In the genomic region with DNA sequence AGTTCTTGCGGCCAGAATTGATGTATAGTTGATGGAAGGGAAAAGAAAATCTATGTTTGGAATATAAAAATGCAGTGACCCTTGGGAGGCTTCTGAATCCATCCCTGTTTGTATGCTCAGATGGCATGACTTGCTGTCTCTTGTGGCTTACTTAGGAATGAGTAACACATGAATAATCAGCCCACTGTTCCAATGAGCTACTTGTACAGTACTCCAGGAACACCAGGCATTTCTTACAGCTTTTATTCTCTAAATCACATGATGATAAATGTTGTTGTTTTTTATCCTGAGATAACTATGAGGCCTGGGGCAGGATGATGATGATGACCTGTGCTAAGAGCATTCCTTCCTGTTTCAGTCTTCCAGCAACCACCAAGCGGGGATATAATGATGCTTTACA, we compare ENCODE assay signal across 13 cellular contexts. TPM values are rescaled to one million over a fixed set of nuclear protein-coding genes. Genes with fewer than 3 reads are reported as not detected.
DNase-seq lines count a peak whose midpoint lies in the region; ATAC-seq and TF ChIP-seq lines count a peak whose summit lies in the region.
"Had no signal": no experiment of that assay in that cellular context is flagged by ENCODE, and none has a peak within 500 bp of the region (broad histone marks: within the 10 kb centered on the region; RNA-seq: fewer than 3 reads in every experiment).

No MANE protein-coding gene starts in this region.

- intact Hi-C loops in HCT116 (cut with micrococcal nuclease): no loop called here

- DNase-seq in ACHN (peak; percentile 70), HCT116 (ENCODE audit: low read depth, low spot score) (peak; percentile 18), adipocyte (ENCODE audit: low read depth) (peak; percentile 7), foreskin melanocyte (peak; percentile 93), KBM-7 (no peak)
- no peak for DNase-seq in activated CD8-positive, alpha-beta T cell treated with anti-CD3 and anti-CD28 coated beads, Interleukin-2, amount 10 ng/mL, durations not matched to agents 7 days and 5 days
- DNase-seq: dorsolateral prefrontal cortex had no signal

- H3K9ac ChIP-seq in HCT116 (ENCODE audit: low read length): no peak overlapping the region
- H3K9ac ChIP-seq in adipocyte (ENCODE audit: low read length): no peak overlapping the region
- H3K9ac ChIP-seq: BLaER1 had no signal

- H2AFZ ChIP-seq in HCT116 (ENCODE audit: low read depth, low read length, poor library complexity, severe bottlenecking): no peak overlapping the region

- CTCF ChIA-PET in HCT116 (lab: Charles Lee): no interaction called here
- CTCF ChIA-PET in activated CD8-positive, alpha-beta T cell treated with anti-CD3 and anti-CD28 coated beads, Interleukin-2, amount 10 ng/mL, durations not matched to agents 7 days and 5 days (lab: Charles Lee): no interaction called here

- no peak for TF ChIP-seq RAD21 in HCT116 (IDR thresholded peaks at IDR 0.05; ENCODE audit: low read depth)

- no peaks in the 10 kb centered on the region for H3K9me3 ChIP-seq in HCT116 (ENCODE audit: control insufficient read depth in 1 of 2, insufficient read depth in 1 of 2, low read depth in 1 of 2, low read length in 2 of 2)
- H3K9me3 ChIP-seq in adipocyte (ENCODE audit: control insufficient read depth, low read length): peaks cover 7% of the 10 kb centered on the region
- H3K9me3 ChIP-seq: BLaER1, vagina had no signal

- H4K20me1 ChIP-seq in HCT116 (ENCODE audit: insufficient read depth): no peaks in the 10 kb centered on the region
- H4K20me1 ChIP-seq: BLaER1 had no signal

- H3K27me3 Mint-ChIP-seq in activated CD8-positive, alpha-beta T cell treated with anti-CD3 and anti-CD28 coated beads, Interleukin-2, amount 10 ng/mL, durations not matched to agents 7 days and 5 days (ENCODE audit: low read depth): no peaks in the 10 kb centered on the region
- H3K27me3 Mint-ChIP-seq: activated naive CD8-positive, alpha-beta T cell had no signal

- no peak for TF ChIP-seq POLR2A in HCT116 (IDR thresholded peaks at IDR 0.05; ENCODE audit: borderline replicate concordance, extremely low read depth, insufficient read depth, insufficient read length)

- peaks cover 8% of the 10 kb centered on the region for H3K4me1 Mint-ChIP-seq in activated CD8-positive, alpha-beta T cell treated with anti-CD3 and anti-CD28 coated beads, Interleukin-2, amount 10 ng/mL, durations not matched to agents 7 days and 5 days (ENCODE audit: low read depth)

- POLR2A ChIA-PET in HCT116 (lab: Charles Lee): no interaction called here
- POLR2A ChIA-PET in activated CD8-positive, alpha-beta T cell treated with anti-CD3 and anti-CD28 coated beads, Interleukin-2, amount 10 ng/mL, durations not matched to agents 7 days and 5 days (lab: Charles Lee): no interaction called here

- H3K36me3 Mint-ChIP-seq in activated CD8-positive, alpha-beta T cell treated with anti-CD3 and anti-CD28 coated beads, Interleukin-2, amount 10 ng/mL, durations not matched to agents 7 days and 5 days (ENCODE audit: low read depth): peaks cover 3% of the 10 kb centered on the region
- H3K36me3 Mint-ChIP-seq: activated naive CD8-positive, alpha-beta T cell had no signal

- H3K4me3 Mint-ChIP-seq in activated CD8-positive, alpha-beta T cell treated with anti-CD3 and anti-CD28 coated beads, Interleukin-2, amount 10 ng/mL, durations not matched to agents 7 days and 5 days: no peak overlapping the region
- H3K4me3 Mint-ChIP-seq: activated naive CD8-positive, alpha-beta T cell had no signal

- H3K4me2 ChIP-seq in HCT116 (ENCODE audit: low read length): peak overlapping the region; percentile 2; the same call in 1 of the 2 replicates
- H3K4me2 ChIP-seq: BLaER1 had no signal

- no peaks in the 10 kb centered on the region for H3K9me3 Mint-ChIP-seq in activated CD8-positive, alpha-beta T cell treated with anti-CD3 and anti-CD28 coated beads, Interleukin-2, amount 10 ng/mL, durations not matched to agents 7 days and 5 days (ENCODE audit: insufficient read depth)

- H3K36me3 ChIP-seq in HCT116 (ENCODE audit: control insufficient read depth in 1 of 2, insufficient read depth in 2 of 2, low read length in 2 of 2) (no peaks in the 10 kb centered on the region), adipocyte (ENCODE audit: control insufficient read depth, insufficient read depth, low read length, severe bottlenecking) (no peaks in the 10 kb centered on the region)
- H3K36me3 ChIP-seq: BLaER1, vagina had no signal

- no peaks in the 10 kb centered on the region for H3K79me2 ChIP-seq in HCT116 (ENCODE audit: insufficient read depth, low read length)

- ATAC-seq in HCT116: peak; percentile 59; the same call in 1 of the 2 replicates
- ATAC-seq in HG02610 (IDR thresholded peaks at IDR 0.05; ENCODE audit: unreplicated experiment): no peak
- no peak for ATAC-seq in activated CD8-positive, alpha-beta T cell treated with anti-CD3 and anti-CD28 coated beads, Interleukin-2, amount 10 ng/mL, durations not matched to agents 7 days and 5 days
- ATAC-seq in GM18517 (IDR thresholded peaks at IDR 0.05; ENCODE audit: unreplicated experiment): no peak

- no peak overlapping the region for H3K27ac ChIP-seq in HCT116 (ENCODE audit: low read depth, low read length)
- H3K27ac ChIP-seq: BLaER1, dorsolateral prefrontal cortex, vagina had no signal

- H3K4me1 ChIP-seq in HCT116 (ENCODE audit: control insufficient read depth in 1 of 2, insufficient read depth in 2 of 2, low read length in 2 of 2) (peaks cover 0 to 19% of the 10 kb centered on the region in 2 experiments; a peak in 2 of 4 replicates), adipocyte (ENCODE audit: control insufficient read depth, insufficient read depth, low read length) (peaks cover 4% of the 10 kb centered on the region)
- H3K4me1 ChIP-seq: BLaER1, vagina had no signal

- in situ Hi-C loops in ACHN (cut with HindIII; ENCODE audit: low pct_ligation_motif_present, low pct_unique_long_range_greater_than_20kb, low sequenced_read_pairs) (no loop called here), KBM-7 (cut with MboI; ENCODE audit: low pct_unique_long_range_greater_than_20kb, low sequenced_read_pairs) (no loop called here)

- H3K9me2 ChIP-seq in HCT116 (ENCODE audit: insufficient read depth): no peaks in the 10 kb centered on the region

- RAD21 ChIA-PET in HCT116 (lab: Charles Lee; ENCODE audit: low non-redundant PET in 1 of 2, low total read pairs in 2 of 2, uncharacterized antibody in 2 of 2, unreplicated experiment in 2 of 2): no interaction called here

- no peak for TF ChIP-seq CTCF in HCT116 (IDR thresholded peaks at IDR 0.05 in 2 of 3, conservative IDR thresholded peaks at IDR 0.05 in 1 of 3; ENCODE audit: borderline replicate concordance in 1 of 3, insufficient read depth in 1 of 3, low read depth in 2 of 3, low read length in 2 of 3)

- H3K27me3 ChIP-seq in HCT116 (ENCODE audit: insufficient read depth, low read length) (no peaks in the 10 kb centered on the region), adipocyte (replicated peaks; ENCODE audit: control insufficient read depth, insufficient read depth, low read length) (no peaks in the 10 kb centered on the region)
- H3K27me3 ChIP-seq: BLaER1, vagina had no signal

- H3K4me3 ChIP-seq in HCT116 (replicated peaks in 1 of 2; ENCODE audit: low read depth in 1 of 2, low read length in 2 of 2) (no peak overlapping the region), adipocyte (ENCODE audit: low read length) (no peak overlapping the region)
- H3K4me3 ChIP-seq: BLaER1, dorsolateral prefrontal cortex, vagina had no signal

- no peak overlapping the region for H3K27ac Mint-ChIP-seq in activated CD8-positive, alpha-beta T cell treated with anti-CD3 and anti-CD28 coated beads, Interleukin-2, amount 10 ng/mL, durations not matched to agents 7 days and 5 days
- H3K27ac Mint-ChIP-seq: activated naive CD8-positive, alpha-beta T cell had no signal

- BruUV-seq in HCT116 (replicated peaks; lab: Mats Ljungman, UMichigan): no TSS peak

TF ChIP-seq in HCT116, 20 proteins besides CTCF, POLR2A, EP300 and RAD21:
- TF ChIP-seq ELF1 (IDR thresholded peaks at IDR 0.05; ENCODE audit: borderline replicate concordance, low read depth): no peak

RNA-seq across cellular contexts. Expression of a gene that starts 18.9 kb away (rescaled TPM):
- not detected for total RNA-seq in HCT116 (2021; ENCODE audit: unreplicated experiment)
- polyA plus RNA-seq in HCT116 (2012): 0.02 and 0.10 TPM in 2 replicates
- not detected for total RNA-seq in activated CD8-positive, alpha-beta T cell treated with anti-CD3 and anti-CD28 coated beads, Interleukin-2, amount 10 ng/mL, durations not matched to agents 7 days and 5 days
- total RNA-seq: dorsolateral prefrontal cortex, omental fat pad had no signal

Comparison
In these comparisons a context has a peak if more than half of its experiments do, and no peak if none do; other contexts are left out.
1. DNase-seq: peak in ACHN (single experiment), HCT116 (single experiment), adipocyte (single experiment) and foreskin melanocyte (single experiment); none in KBM-7 (single experiment) and activated CD8-positive, alpha-beta T cell treated with anti-CD3 and anti-CD28 coated beads, Interleukin-2, amount 10 ng/mL, durations not matched to agents 7 days and 5 days (single experiment).